12 cellular contexts compared by ENCODE assay signal in the genomic region with DNA sequence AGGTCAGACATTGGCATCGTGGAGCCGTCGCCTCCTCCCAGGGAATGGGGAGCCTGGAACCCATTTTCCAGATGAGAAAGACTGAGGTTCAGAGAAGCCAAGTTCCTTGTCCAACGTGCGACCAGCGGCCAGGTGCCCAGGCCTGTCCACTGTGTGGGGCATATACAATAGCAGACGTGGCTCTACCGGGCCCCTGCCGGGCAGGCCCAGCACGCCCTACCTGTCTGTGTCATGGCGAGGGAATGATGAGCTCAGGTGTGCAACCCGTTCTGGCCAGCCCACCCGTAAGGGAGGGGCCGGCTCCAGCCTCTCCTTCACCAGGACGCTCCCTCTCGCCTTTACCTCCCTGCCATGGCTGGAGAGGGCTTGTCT. TPM values are rescaled to one million over a fixed set of nuclear protein-coding genes. Genes with fewer than 3 reads are reported as not detected.
DNase-seq lines count a peak whose midpoint lies in the region; ATAC-seq and TF ChIP-seq lines count a peak whose summit lies in the region.
"Had no signal": no experiment of that assay in that cellular context is flagged by ENCODE, and none has a peak within 500 bp of the region (broad histone marks: within the 10 kb centered on the region; RNA-seq: fewer than 3 reads in every experiment).

No MANE protein-coding gene starts in this region.

- no peak overlapping the region for H3K9ac ChIP-seq in PC-3 (ENCODE audit: low read length)

- DNase-seq in CD4-positive, alpha-beta memory T cell, result no peak
- DNase-seq in naive B cell (no peak), DMS79 treated with DMSO at 0.1 percent for 48 hours (lab: John Stamatoyannopoulos, UW) (no peak), NCI-H2107 (lab: John Stamatoyannopoulos, UW) (no peak), PC-3 (no peak)
- DNase-seq: NCI-H2081 treated with DMSO at 0.1 percent for 48 hours, SIG-M5, testis had no signal

- H3K27me3 ChIP-seq in CD4-positive, alpha-beta memory T cell (ENCODE audit: insufficient read depth, low read length), result no peaks in the 10 kb centered on the region
- no peaks in the 10 kb centered on the region for H3K27me3 ChIP-seq in PC-3 (ENCODE audit: low read length)
- H3K27me3 ChIP-seq: testis had no signal

- H3K4me3 Mint-ChIP-seq in CD4-positive, alpha-beta memory T cell, result peak overlapping the region; percentile 66 to 89 (median 84)
- H3K4me3 Mint-ChIP-seq in dendritic cell treated with granulocyte-macrophage colony-stimulating factor and Interleukin-4, amounts not matched to agents 40 ng/mL and 50 ng/mL, for 4 days, result peak overlapping the region; percentile 89
- H3K4me3 Mint-ChIP-seq in naive B cell, result peak overlapping the region in 6 of 8 donors; percentile 15 to 80 (median 44)

- no peak overlapping the region for H2AFZ ChIP-seq in PC-3 (ENCODE audit: low read length)

- no peak overlapping the region for H3K4me2 ChIP-seq in PC-3 (ENCODE audit: low read length)

- peak overlapping the region in 1 of 2 donors; percentile 47 for H3K4me3 ChIP-seq in CD4-positive, alpha-beta memory T cell (ENCODE audit: low read length in 2 of 2)
- no peak overlapping the region for H3K4me3 ChIP-seq in PC-3 (ENCODE audit: low read length)

- CTCF ChIA-PET in CD4-positive, alpha-beta memory T cell (lab: Charles Lee; ENCODE audit: partially characterized antibody), result interaction anchor here (0.7 to 12.3 kb wide), 6 partner anchors 6 to 33 kb away, joined by 3 to 158 read pairs (median 4); a partner anchor contains a TSS
- CTCF ChIA-PET in PC-3 (lab: Charles Lee), result no interaction called here

- no peaks in the 10 kb centered on the region for H3K9me2 ChIP-seq in PC-3 (replicated peaks; ENCODE audit: low read length)

- no peaks in the 10 kb centered on the region for H4K20me1 ChIP-seq in PC-3 (ENCODE audit: low read length)

- no peaks in the 10 kb centered on the region for H3F3A ChIP-seq in PC-3 (ENCODE audit: low read length, unreplicated experiment)

- no peak for ATAC-seq in naive B cell (ENCODE audit: low read depth in 2 of 2)
- ATAC-seq in HG03108 (IDR thresholded peaks at IDR 0.05; ENCODE audit: unreplicated experiment), result no peak
- no peak for ATAC-seq in PC-3

- H3K9me3 ChIP-seq in CD4-positive, alpha-beta memory T cell (ENCODE audit: control insufficient read depth in 1 of 2, low read length in 2 of 2), result no peaks in the 10 kb centered on the region
- H3K9me3 ChIP-seq in KOPT-K1 (ENCODE audit: insufficient read depth, low read length, poor library complexity, severe bottlenecking), result no peaks in the 10 kb centered on the region
- no peaks in the 10 kb centered on the region for H3K9me3 ChIP-seq in PC-3 (ENCODE audit: low read length)
- H3K9me3 ChIP-seq: testis had no signal

- H3K27ac Mint-ChIP-seq in CD4-positive, alpha-beta memory T cell, result peak overlapping the region; percentile 81 to 95 (median 92)
- H3K27ac Mint-ChIP-seq in dendritic cell treated with granulocyte-macrophage colony-stimulating factor and Interleukin-4, amounts not matched to agents 40 ng/mL and 50 ng/mL, for 4 days, result peak overlapping the region; percentile 90
- H3K27ac Mint-ChIP-seq in naive B cell, result peak overlapping the region in 5 of 6 donors; percentile 5 to 90 (median 57)

- H3K27me3 Mint-ChIP-seq in CD4-positive, alpha-beta memory T cell, result no peaks in the 10 kb centered on the region
- H3K27me3 Mint-ChIP-seq in dendritic cell treated with granulocyte-macrophage colony-stimulating factor and Interleukin-4, amounts not matched to agents 40 ng/mL and 50 ng/mL, for 4 days, result no peaks in the 10 kb centered on the region
- peaks cover 0 to 17% (median 5%) of the 10 kb centered on the region in 3 donors for H3K27me3 Mint-ChIP-seq in naive B cell

- H3K9me3 Mint-ChIP-seq in CD4-positive, alpha-beta memory T cell, result peaks cover 0 to 4% (median 0%) of the 10 kb centered on the region in 8 donors
- no peaks in the 10 kb centered on the region for H3K9me3 Mint-ChIP-seq in dendritic cell treated with granulocyte-macrophage colony-stimulating factor and Interleukin-4, amounts not matched to agents 40 ng/mL and 50 ng/mL, for 4 days
- peaks cover 0 to 7% (median 0%) of the 10 kb centered on the region in 7 donors for H3K9me3 Mint-ChIP-seq in naive B cell

- H3K4me1 ChIP-seq in CD4-positive, alpha-beta memory T cell (ENCODE audit: insufficient read depth, low read length), result peaks cover 53% of the 10 kb centered on the region
- H3K4me1 ChIP-seq in PC-3 (ENCODE audit: insufficient read depth, low read length), result peaks cover 4% of the 10 kb centered on the region

- H3K36me3 Mint-ChIP-seq in CD4-positive, alpha-beta memory T cell, result peaks cover 0 to 4% of the 10 kb centered on the region in 2 donors
- peaks cover 41% of the 10 kb centered on the region for H3K36me3 Mint-ChIP-seq in dendritic cell treated with granulocyte-macrophage colony-stimulating factor and Interleukin-4, amounts not matched to agents 40 ng/mL and 50 ng/mL, for 4 days (ENCODE audit: low read depth)
- H3K36me3 Mint-ChIP-seq in naive B cell, result no peaks in the 10 kb centered on the region

- peaks cover 19 to 51% (median 37%) of the 10 kb centered on the region in 4 donors for H3K4me1 Mint-ChIP-seq in CD4-positive, alpha-beta memory T cell
- H3K4me1 Mint-ChIP-seq in dendritic cell treated with granulocyte-macrophage colony-stimulating factor and Interleukin-4, amounts not matched to agents 40 ng/mL and 50 ng/mL, for 4 days (ENCODE audit: low read depth), result peaks cover 58% of the 10 kb centered on the region
- H3K4me1 Mint-ChIP-seq in naive B cell, result peaks cover 9 to 44% (median 30%) of the 10 kb centered on the region in 3 donors

- no TSS peak for BruUV-seq in PC-3 (replicated peaks; lab: Mats Ljungman, UMichigan)

- no peaks in the 10 kb centered on the region for H3K36me3 ChIP-seq in CD4-positive, alpha-beta memory T cell (ENCODE audit: insufficient read depth, low read length)
- peaks cover 41% of the 10 kb centered on the region for H3K36me3 ChIP-seq in KOPT-K1 (ENCODE audit: insufficient read depth, low read length)
- H3K36me3 ChIP-seq in PC-3 (ENCODE audit: low read depth, low read length), result no peaks in the 10 kb centered on the region

- intact Hi-C loops in CD4-positive, alpha-beta memory T cell (cut with micrococcal nuclease), result no loop called here
- intact Hi-C loops in dendritic cell treated with granulocyte-macrophage colony-stimulating factor and Interleukin-4, amounts not matched to agents 40 ng/mL and 50 ng/mL, for 4 days (cut with micrococcal nuclease), result no loop called here
- intact Hi-C loops in PC-3 (cut with micrococcal nuclease), result no loop called here

- H3K79me2 ChIP-seq in PC-3 (ENCODE audit: low read length), result no peaks in the 10 kb centered on the region

- POLR2A ChIA-PET in CD4-positive, alpha-beta memory T cell (lab: Charles Lee; ENCODE audit: partially characterized antibody), result interaction anchor here (1.2 to 1.4 kb wide), 2 partner anchors 10 to 46 kb away, joined by 3 to 5 read pairs; no protein-coding TSS in a partner anchor
- POLR2A ChIA-PET in PC-3 (lab: Charles Lee; ENCODE audit: unreplicated experiment), result interaction anchor here (0.6 kb wide), 1 partner anchor 39 kb away, joined by 4 read pairs; no protein-coding TSS in a partner anchor

- no peak for TF ChIP-seq CTCF in PC-3 (conservative IDR thresholded peaks at IDR 0.05; ENCODE audit: low read depth, low read length)

- peak overlapping the region; percentile 77 for H3K27ac ChIP-seq in CD4-positive, alpha-beta memory T cell (ENCODE audit: low read depth, low read length)
- peak overlapping the region; percentile 100 for H3K27ac ChIP-seq in KOPT-K1 (ENCODE audit: low read depth, low read length, poor library complexity, severe bottlenecking)
- no peak overlapping the region for H3K27ac ChIP-seq in PC-3 (ENCODE audit: low read length)

RNA-seq across cellular contexts. Expression of a gene that starts 0.8 kb away (rescaled TPM):
- 1 to 10 TPM; 2.5 to 2.8 TPM for total RNA-seq in CD4-positive, alpha-beta memory T cell
- 1 to 10 TPM; 4.1 to 4.8 TPM for polyA plus RNA-seq in CD4-positive, alpha-beta memory T cell
- polyA plus RNA-seq in naive B cell (ENCODE audit: low read depth in 6 of 6), result under 1 TPM in 3 of 6 donors, not detected in 3; 0.21 to 0.59 (median 0.53) TPM
- total RNA-seq in PC-3 (2014; rRNA removed), result not detected in 2 replicates

RNA-seq across cellular contexts. Expression of a gene that starts 41.9 kb away (rescaled TPM):
- total RNA-seq in CD4-positive, alpha-beta memory T cell, result 100 to 1,000 TPM; 231 to 235 TPM
- 100 to 1,000 TPM; 448 to 503 TPM for polyA plus RNA-seq in CD4-positive, alpha-beta memory T cell
- 100 to 1,000 TPM; 307 to 524 (median 405) TPM for polyA plus RNA-seq in naive B cell (ENCODE audit: low read depth in 6 of 6)
- 0.26 and 1.3 TPM in 2 replicates for total RNA-seq in PC-3 (2014; rRNA removed)
- total RNA-seq: H1 had no signal
- polyA plus RNA-seq: H1 had no signal

RNA-seq across cellular contexts. Expression of a gene that starts 42.5 kb away (rescaled TPM):
- total RNA-seq in CD4-positive, alpha-beta memory T cell, result 1 to 10 TPM; 3.5 to 3.9 TPM
- under 1 TPM; 0.09 to 0.39 TPM for polyA plus RNA-seq in CD4-positive, alpha-beta memory T cell
- 1 to 10 TPM in 2 of 6 donors, under 1 TPM in 3, not detected in 1; 0.23 to 1.2 (median 0.99) TPM for polyA plus RNA-seq in naive B cell (ENCODE audit: low read depth in 6 of 6)
- 59.6 and 89.4 TPM in 2 replicates for total RNA-seq in PC-3 (2014; rRNA removed)

RNA-seq across cellular contexts. Expression of a gene that starts 49.1 kb away (rescaled TPM):
- 10 to 100 TPM; 53.0 to 59.3 TPM for total RNA-seq in CD4-positive, alpha-beta memory T cell
- polyA plus RNA-seq in CD4-positive, alpha-beta memory T cell, result 10 to 100 TPM; 25.1 to 45.6 TPM
- 10 to 100 TPM; 17.1 to 47.6 (median 29.2) TPM for polyA plus RNA-seq in naive B cell (ENCODE audit: low read depth in 6 of 6)
- 74.7 and 132 TPM in 2 replicates for total RNA-seq in PC-3 (2014; rRNA removed)

Comparison
In these comparisons a context has a peak if more than half of its experiments do, and no peak if none do; other contexts are left out.
1. RNA of a gene that starts 41.9 kb away (total RNA-seq): 231 to 235 TPM in CD4-positive, alpha-beta memory T cell; 0.26 to 1.3 TPM in PC-3; every median in the first group is over 100 times any median in the second.
2. RNA of a gene that starts 42.5 kb away (total RNA-seq): 59.6 to 89.4 TPM in PC-3; 3.5 to 3.9 TPM in CD4-positive, alpha-beta memory T cell; every median in the first group is over 10 times any median in the second.
3. Peak in every context shown above with its lines, with median percentiles within 50 percentile points of each other: H3K27ac Mint-ChIP-seq and H3K4me3 Mint-ChIP-seq.